1 cellular context compared by ENCODE assay signal in the genomic region with DNA sequence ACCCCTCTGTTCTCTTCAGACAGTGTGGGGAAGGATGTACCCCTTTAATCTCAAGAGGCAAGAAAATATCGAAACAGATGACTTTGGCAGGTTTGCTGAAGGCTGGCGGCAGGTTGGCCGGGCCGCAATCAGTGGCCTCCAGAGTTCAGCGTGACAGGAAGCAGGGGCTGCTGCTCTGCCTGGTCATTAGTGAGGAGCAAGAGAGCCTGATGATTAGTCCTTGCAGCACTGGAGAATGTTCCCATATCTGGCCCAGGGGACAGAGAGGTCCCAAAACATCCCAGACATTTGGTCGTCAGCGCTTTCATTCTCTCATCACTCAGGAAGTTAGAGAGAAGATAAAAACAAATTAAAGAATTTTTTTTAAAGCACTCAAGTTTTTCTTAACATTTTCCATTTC.
TF ChIP-seq lines count a peak whose summit lies in the region.

No MANE protein-coding gene starts in this region.

TF ChIP-seq in WTC11, 78 proteins besides CTCF, POLR2A, EP300 and RAD21 (continued from another document):
- TF ChIP-seq EMX1 (CRISPR knock-in tag; IDR thresholded peaks at IDR 0.05) = no peak
- no peak for TF ChIP-seq NFATC4 (CRISPR knock-in tag; IDR thresholded peaks at IDR 0.05)
